ENCODE assay signal across 12 cellular contexts in genomic region chr5:55604611-55605067, GRCh38.
DNase-seq lines count a peak whose midpoint lies in the region; ATAC-seq and TF ChIP-seq lines count a peak whose summit lies in the region.
"Had no signal": no experiment of that assay in that cellular context is flagged by ENCODE, and none has a peak within 500 bp of the region (broad histone marks: within the 10 kb centered on the region; RNA-seq: fewer than 3 reads in every experiment).

No MANE protein-coding gene starts in this region.

- DNase-seq in ACHN (peak; percentile 14), PC-9 (peak; percentile 44 to 83), epithelial cell of prostate (ENCODE audit: low read depth, low spot score) (no peak), omental fat pad (ENCODE audit: low spot score) (no peak), BE2C (no peak), NCI-H510A treated with DMSO at 0.1 percent for 48 hours (lab: John Stamatoyannopoulos, UW) (no peak)
- DNase-seq: H7; NCI-H2171 treated with DMSO at 0.1 percent for 48 hours; stimulated activated CD4-positive, alpha-beta T cell treated with anti-CD3 and anti-CD28 coated beads, Interleukin-4, amount 100 ng/mL, for 24 hours had no signal

- H3K36me3 ChIP-seq in PC-9 (ENCODE audit: low read depth) (no peaks in the 10 kb centered on the region), BE2C (no peaks in the 10 kb centered on the region)

- H3K9me3 ChIP-seq in PC-9 (ENCODE audit: insufficient read depth, low read depth) (no peaks in the 10 kb centered on the region), BE2C (no peaks in the 10 kb centered on the region)

- no peaks in the 10 kb centered on the region for H3K79me2 ChIP-seq in PC-9 (ENCODE audit: low read depth)

- BruUV-seq in PC-9 (replicated peaks; lab: Mats Ljungman, UMichigan) = no TSS peak

- CTCF ChIA-PET in PC-9 (lab: Charles Lee) = no interaction called here

- H3K27me3 ChIP-seq in PC-9 (ENCODE audit: insufficient read depth, low read depth) = no peaks in the 10 kb centered on the region
- no peaks in the 10 kb centered on the region; the same call in 1 of the 2 replicates for H3K27me3 ChIP-seq in BE2C

- intact Hi-C loops in PC-9 (cut with micrococcal nuclease; ENCODE audit: unreplicated experiment) = no loop called here

- peak overlapping the region; percentile 64 for H3K4me2 ChIP-seq in PC-9

- H3K4me3 ChIP-seq in PC-9 (peak overlapping the region; percentile 5; the same call in 1 of the 2 replicates), BE2C (ENCODE audit: low read depth, low read length) (no peak overlapping the region)

- peaks cover 53% of the 10 kb centered on the region for H3F3A ChIP-seq in PC-9 (ENCODE audit: insufficient read depth, low read depth)

- H3K4me1 ChIP-seq in PC-9 (replicated peaks; ENCODE audit: insufficient read depth) (peaks cover 61% of the 10 kb centered on the region), BE2C (peaks cover 3% of the 10 kb centered on the region)

- TF ChIP-seq CTCF in PC-9 (conservative IDR thresholded peaks at IDR 0.05) (no peak), omental fat pad (IDR thresholded peaks at IDR 0.05) (no peak), BE2C (IDR thresholded peaks at IDR 0.05; ENCODE audit: low read depth, low read length) (no peak)

- in situ Hi-C loops in ACHN (cut with HindIII; ENCODE audit: low pct_ligation_motif_present, low pct_unique_long_range_greater_than_20kb, low sequenced_read_pairs) = no loop called here

- H3K9me2 ChIP-seq in PC-9 (ENCODE audit: insufficient read depth) = no peaks in the 10 kb centered on the region

- no peaks in the 10 kb centered on the region for H4K20me1 ChIP-seq in PC-9 (ENCODE audit: insufficient read depth)

- ATAC-seq in omental fat pad (ENCODE audit: low FRiP score) (peak; percentile 17), GM21360 (IDR thresholded peaks at IDR 0.05; ENCODE audit: unreplicated experiment) (no peak), GM18517 (IDR thresholded peaks at IDR 0.05; ENCODE audit: unreplicated experiment) (no peak)

- peak overlapping the region; percentile 96 for H3K27ac ChIP-seq in PC-9
- peak overlapping the region; percentile 28 for H3K27ac ChIP-seq in epithelial cell of prostate
- H3K27ac ChIP-seq: C4-2B had no signal

- POLR2A ChIA-PET in PC-9 (lab: Charles Lee; ENCODE audit: unreplicated experiment) = interaction anchor here (0.7 kb wide), 1 partner anchor 76 kb away, joined by 4 read pairs; no protein-coding TSS in a partner anchor

- H2AFZ ChIP-seq in PC-9 = peak overlapping the region; percentile 65

Comparison
In these comparisons a context has a peak if more than half of its experiments do, and no peak if none do; other contexts are left out.
1. DNase-seq: peak in ACHN (single experiment) and PC-9 (2 of 2); none in epithelial cell of prostate (single experiment), omental fat pad (single experiment), BE2C (single experiment) and NCI-H510A treated with DMSO at 0.1 percent for 48 hours (single experiment).